Comparison of ENCODE assay signal across 9 cellular contexts in genomic region chr6:43428874-43429273, GRCh38. TPM values are rescaled to one million over a fixed set of nuclear protein-coding genes. Genes with fewer than 3 reads are reported as not detected.
DNase-seq lines count a peak whose midpoint lies in the region; ATAC-seq and TF ChIP-seq lines count a peak whose summit lies in the region.
"Had no signal": no experiment of that assay in that cellular context is flagged by ENCODE, and none has a peak within 500 bp of the region (broad histone marks: within the 10 kb centered on the region; RNA-seq: fewer than 3 reads in every experiment).

No MANE protein-coding gene starts in this region.

- DNase-seq in activated T-cell treated with anti-CD3 and anti-CD28 coated beads, Interleukin-2, amount 50 U/mL, for 4 hours, result no peak
- DNase-seq in activated T-cell treated with anti-CD3 and anti-CD28 coated beads, Interleukin-2, amount 50 U/mL, for 1 hour, result no peak
- no peak for DNase-seq in activated T-helper 2 cell treated with anti-CD3 and anti-CD28 coated beads, Interferon-gamma antibody, Interleukin-2, Interleukin-4, amounts not matched to agents 10 μg/mL and 5 μg/mL and 100 μg/mL, durations not matched to agents 14 hours and 24 hours and 36 hours (ENCODE audit: low spot score)
- DNase-seq in hepatocyte (ENCODE audit: low spot score) (no peak), NCI-H1930 (lab: John Stamatoyannopoulos, UW) (no peak)
- DNase-seq: NCI-H748 treated with DMSO at 0.1 percent for 48 hours had no signal

- H3K79me2 ChIP-seq in hepatocyte, result peaks cover 31% of the 10 kb centered on the region

- peaks cover 18% of the 10 kb centered on the region for H3K4me1 Mint-ChIP-seq in activated T-cell treated with anti-CD3 and anti-CD28 coated beads, Interleukin-2, amount 50 U/mL, for 4 hours (ENCODE audit: low read depth)
- peaks cover 19% of the 10 kb centered on the region for H3K4me1 Mint-ChIP-seq in activated T-helper 2 cell treated with anti-CD3 and anti-CD28 coated beads, Interferon-gamma antibody, Interleukin-2, Interleukin-4, amounts not matched to agents 10 μg/mL and 5 μg/mL and 100 μg/mL, durations not matched to agents 14 hours and 24 hours and 36 hours (ENCODE audit: low read depth)

- peak overlapping the region; percentile 62 for H3K4me3 ChIP-seq in hepatocyte
- H3K4me3 ChIP-seq in stomach smooth muscle (ENCODE audit: low read length in 2 of 2), result peak overlapping the region; percentile 98

- no peaks in the 10 kb centered on the region for H3K27me3 Mint-ChIP-seq in activated T-cell treated with anti-CD3 and anti-CD28 coated beads, Interleukin-2, amount 50 U/mL, for 4 hours (ENCODE audit: low read depth)
- H3K27me3 Mint-ChIP-seq in activated T-helper 2 cell treated with anti-CD3 and anti-CD28 coated beads, Interferon-gamma antibody, Interleukin-2, Interleukin-4, amounts not matched to agents 10 μg/mL and 5 μg/mL and 100 μg/mL, durations not matched to agents 14 hours and 24 hours and 36 hours (ENCODE audit: low read depth), result no peaks in the 10 kb centered on the region

- H3K4me1 ChIP-seq in hepatocyte (ENCODE audit: insufficient read depth), result peaks cover 16% of the 10 kb centered on the region
- H3K4me1 ChIP-seq in stomach smooth muscle (ENCODE audit: control insufficient read depth, insufficient read depth, low read length), result peaks cover 18% of the 10 kb centered on the region

- H3K27me3 ChIP-seq in hepatocyte (no peaks in the 10 kb centered on the region), stomach smooth muscle (ENCODE audit: control insufficient read depth in 1 of 2, insufficient read depth in 2 of 2, low read length in 2 of 2) (no peaks in the 10 kb centered on the region)

- H3K36me3 ChIP-seq in hepatocyte (replicated peaks; ENCODE audit: insufficient read depth, low read depth) (no peaks in the 10 kb centered on the region), stomach smooth muscle (ENCODE audit: control insufficient read depth in 2 of 2, insufficient read depth in 2 of 2, low read length in 2 of 2) (peaks cover 5 to 14% of the 10 kb centered on the region in 2 donors)

- peak overlapping the region; percentile 93 for H3K27ac Mint-ChIP-seq in activated T-helper 2 cell treated with anti-CD3 and anti-CD28 coated beads, Interferon-gamma antibody, Interleukin-2, Interleukin-4, amounts not matched to agents 10 μg/mL and 5 μg/mL and 100 μg/mL, durations not matched to agents 14 hours and 24 hours and 36 hours

- H3K36me3 Mint-ChIP-seq in activated T-cell treated with anti-CD3 and anti-CD28 coated beads, Interleukin-2, amount 50 U/mL, for 4 hours (ENCODE audit: insufficient read depth), result peaks cover 6% of the 10 kb centered on the region
- H3K36me3 Mint-ChIP-seq in activated T-helper 2 cell treated with anti-CD3 and anti-CD28 coated beads, Interferon-gamma antibody, Interleukin-2, Interleukin-4, amounts not matched to agents 10 μg/mL and 5 μg/mL and 100 μg/mL, durations not matched to agents 14 hours and 24 hours and 36 hours (ENCODE audit: low read depth), result peaks cover 17% of the 10 kb centered on the region

- ATAC-seq in activated T-cell treated with anti-CD3 and anti-CD28 coated beads, Interleukin-2, amount 50 U/mL, for 4 hours, result no peak
- ATAC-seq in HG03139 (IDR thresholded peaks at IDR 0.05; ENCODE audit: unreplicated experiment), result no peak
- no peak for ATAC-seq in GM19395 (IDR thresholded peaks at IDR 0.05; ENCODE audit: unreplicated experiment)

- H3K9me3 ChIP-seq in hepatocyte (ENCODE audit: low read depth), result no peaks in the 10 kb centered on the region
- H3K9me3 ChIP-seq in stomach smooth muscle (ENCODE audit: control insufficient read depth in 2 of 2, low read length in 2 of 2), result no peaks in the 10 kb centered on the region

- peak overlapping the region; percentile 90 for H3K4me2 ChIP-seq in hepatocyte

- TF ChIP-seq CTCF in hepatocyte (IDR thresholded peaks at IDR 0.05; ENCODE audit: poor library complexity), result no peak

- no peak overlapping the region for H2AFZ ChIP-seq in hepatocyte

- no peaks in the 10 kb centered on the region for H4K20me1 ChIP-seq in hepatocyte (ENCODE audit: insufficient read depth, poor library complexity, severe bottlenecking)

- 89% methylated on average over 3 of the region's 3 CpGs for WGBS in hepatocyte (ENCODE audit: low lambda C conversion rate, missing lambda C conversion rate)

- intact Hi-C loops in activated T-helper 2 cell treated with anti-CD3 and anti-CD28 coated beads, Interferon-gamma antibody, Interleukin-2, Interleukin-4, amounts not matched to agents 10 μg/mL and 5 μg/mL and 100 μg/mL, durations not matched to agents 14 hours and 24 hours and 36 hours (cut with micrococcal nuclease), result loop anchor here (5.0 kb wide), 2 partner anchors 47 to 502 kb away; partner anchors contain the start of gene CNPY3

- no peaks in the 10 kb centered on the region for H3K9me2 ChIP-seq in hepatocyte (replicated peaks; ENCODE audit: insufficient read depth)

- no peaks in the 10 kb centered on the region for H3K9me3 Mint-ChIP-seq in activated T-cell treated with anti-CD3 and anti-CD28 coated beads, Interleukin-2, amount 50 U/mL, for 4 hours
- no peaks in the 10 kb centered on the region for H3K9me3 Mint-ChIP-seq in activated T-helper 2 cell treated with anti-CD3 and anti-CD28 coated beads, Interferon-gamma antibody, Interleukin-2, Interleukin-4, amounts not matched to agents 10 μg/mL and 5 μg/mL and 100 μg/mL, durations not matched to agents 14 hours and 24 hours and 36 hours

- H3K9ac ChIP-seq in stomach smooth muscle (ENCODE audit: low read length in 2 of 2), result peak overlapping the region; percentile 1 to 73

- H3K27ac ChIP-seq in hepatocyte (peak overlapping the region; percentile 83), stomach smooth muscle (ENCODE audit: low read length) (no peak overlapping the region)

- peak overlapping the region; percentile 97 for H3K4me3 Mint-ChIP-seq in activated T-cell treated with anti-CD3 and anti-CD28 coated beads, Interleukin-2, amount 50 U/mL, for 4 hours
- peak overlapping the region; percentile 91 for H3K4me3 Mint-ChIP-seq in activated T-helper 2 cell treated with anti-CD3 and anti-CD28 coated beads, Interferon-gamma antibody, Interleukin-2, Interleukin-4, amounts not matched to agents 10 μg/mL and 5 μg/mL and 100 μg/mL, durations not matched to agents 14 hours and 24 hours and 36 hours (ENCODE audit: low read depth)

RNA-seq across cellular contexts. Expression of gene ABCC10, which starts 1.5 kb away (rescaled TPM):
- total RNA-seq in activated T-cell treated with anti-CD3 and anti-CD28 coated beads, Interleukin-2, amount 50 U/mL, for 4 hours, result 10 to 100 TPM; 24.2 to 30.1 (median 26.5) TPM
- 45.6 and 46.7 TPM in 2 replicates for total RNA-seq in activated T-helper 2 cell treated with anti-CD3 and anti-CD28 coated beads, Interferon-gamma antibody, Interleukin-2, Interleukin-4, amounts not matched to agents 10 μg/mL and 5 μg/mL and 100 μg/mL, durations not matched to agents 14 hours and 24 hours and 36 hours
- 16.7 and 17.6 TPM in 2 replicates for total RNA-seq in hepatocyte
- 33.3 and 41.3 TPM in 2 replicates for polyA plus RNA-seq in hepatocyte

RNA-seq across cellular contexts. Expression of gene DLK2, which starts 26.5 kb away (rescaled TPM):
- total RNA-seq in activated T-cell treated with anti-CD3 and anti-CD28 coated beads, Interleukin-2, amount 50 U/mL, for 4 hours, result 1 to 10 TPM; 5.0 to 9.0 (median 6.7) TPM
- total RNA-seq in activated T-helper 2 cell treated with anti-CD3 and anti-CD28 coated beads, Interferon-gamma antibody, Interleukin-2, Interleukin-4, amounts not matched to agents 10 μg/mL and 5 μg/mL and 100 μg/mL, durations not matched to agents 14 hours and 24 hours and 36 hours, result 2.1 and 2.5 TPM in 2 replicates
- total RNA-seq in hepatocyte, result 0.33 and 0.60 TPM in 2 replicates
- polyA plus RNA-seq in hepatocyte, result 1.8 and 2.1 TPM in 2 replicates

RNA-seq across cellular contexts. Expression of gene TJAP1, which starts 48.5 kb away (rescaled TPM):
- total RNA-seq in activated T-cell treated with anti-CD3 and anti-CD28 coated beads, Interleukin-2, amount 50 U/mL, for 4 hours, result 10 to 100 TPM; 45.5 to 52.8 (median 46.2) TPM
- total RNA-seq in activated T-helper 2 cell treated with anti-CD3 and anti-CD28 coated beads, Interferon-gamma antibody, Interleukin-2, Interleukin-4, amounts not matched to agents 10 μg/mL and 5 μg/mL and 100 μg/mL, durations not matched to agents 14 hours and 24 hours and 36 hours, result 36.0 and 42.7 TPM in 2 replicates
- 14.6 and 16.4 TPM in 2 replicates for total RNA-seq in hepatocyte
- 10.3 and 13.8 TPM in 2 replicates for polyA plus RNA-seq in hepatocyte

RNA-seq across cellular contexts. Expression of gene ZNF318, which starts 59.4 kb away (rescaled TPM):
- 1 to 10 TPM; 7.4 to 7.8 (median 7.6) TPM for total RNA-seq in activated T-cell treated with anti-CD3 and anti-CD28 coated beads, Interleukin-2, amount 50 U/mL, for 4 hours
- 11.5 and 13.2 TPM in 2 replicates for total RNA-seq in activated T-helper 2 cell treated with anti-CD3 and anti-CD28 coated beads, Interferon-gamma antibody, Interleukin-2, Interleukin-4, amounts not matched to agents 10 μg/mL and 5 μg/mL and 100 μg/mL, durations not matched to agents 14 hours and 24 hours and 36 hours
- 13.4 and 14.4 TPM in 2 replicates for total RNA-seq in hepatocyte
- 6.4 and 6.9 TPM in 2 replicates for polyA plus RNA-seq in hepatocyte
